In genomic region chr10:47406870-47407648, GRCh38 we compare ENCODE assay signal across 10 cellular contexts. TPM values are rescaled to one million over a fixed set of nuclear protein-coding genes. Genes with fewer than 3 reads are reported as not detected.
A peak's percentile ranks its signal among the peaks of the same experiment; 100 is the strongest.
DNase-seq lines count a peak whose midpoint lies in the region; ATAC-seq, FAIRE-seq and TF ChIP-seq lines count a peak whose summit lies in the region.
"Had no signal": no experiment of that assay in that cellular context is flagged by ENCODE, and none has a peak within 500 bp of the region (broad histone marks: within the 10 kb centered on the region; RNA-seq: fewer than 3 reads in every experiment).

No MANE protein-coding gene starts in this region.

- TF ChIP-seq POLR2A in K562 (conservative IDR thresholded peaks at IDR 0.05) = no peak

- H3K79me2 ChIP-seq in K562 (ENCODE audit: control insufficient read depth, insufficient read depth, low read length) = no peaks in the 10 kb centered on the region

- no peak overlapping the region for H3K27ac Mint-ChIP-seq in Caco-2 (ENCODE audit: unreplicated experiment)
- no peak overlapping the region for H3K27ac Mint-ChIP-seq in activated T-cell treated with anti-CD3 and anti-CD28 coated beads, Interleukin-2, amount 50 U/mL, for 72 hours
- H3K27ac Mint-ChIP-seq in activated CD8-positive, alpha-beta memory T cell treated with anti-CD3 and anti-CD28 coated beads, Interleukin-2, amount 10 ng/mL, durations not matched to agents 7 days and 5 days = no peak overlapping the region

- H3K9me1 ChIP-seq in K562 (ENCODE audit: control insufficient read depth, insufficient read depth, low read length) = no peaks in the 10 kb centered on the region

- peak overlapping the region; percentile 88 for H2AFZ ChIP-seq in K562 (ENCODE audit: low read depth, low read length)

- H3K36me3 ChIP-seq in Caco-2 (ENCODE audit: control insufficient read depth, insufficient read depth, low read length) (no peaks in the 10 kb centered on the region), K562 (ENCODE audit: control insufficient read depth, insufficient read depth, low read length) (no peaks in the 10 kb centered on the region), kidney epithelial cell (ENCODE audit: control insufficient read depth, insufficient read depth, low read length) (no peaks in the 10 kb centered on the region)

- H3K9ac ChIP-seq in K562 (ENCODE audit: insufficient read depth in 1 of 2, low read depth in 2 of 2, low read length in 2 of 2) = peak overlapping the region in 1 of 2 experiments; percentile 72; a peak in 2 of 4 replicates

- peak; percentile 62; the same call in 1 of the 2 replicates for TF ChIP-seq EP300 in K562 (IDR thresholded peaks at IDR 0.05; ENCODE audit: low read length)

- no TSS peak for BruUV-seq in Caco-2 (replicated peaks; lab: Mats Ljungman, UMichigan)
- no TSS peak for BruUV-seq in K562 (replicated peaks; lab: Mats Ljungman, UMichigan)

- no peak overlapping the region for H3K4me3 Mint-ChIP-seq in Caco-2 (ENCODE audit: unreplicated experiment)
- no peak overlapping the region for H3K4me3 Mint-ChIP-seq in activated T-cell treated with anti-CD3 and anti-CD28 coated beads, Interleukin-2, amount 50 U/mL, for 72 hours
- H3K4me3 Mint-ChIP-seq in activated CD8-positive, alpha-beta memory T cell treated with anti-CD3 and anti-CD28 coated beads, Interleukin-2, amount 10 ng/mL, durations not matched to agents 7 days and 5 days = no peak overlapping the region

- in situ Hi-C loops in K562 (cut with MboI) = no loop called here

- peak; percentile 94 to 97 for DNase-seq in Caco-2
- DNase-seq in HUDEP-2 (lab: John Stamatoyannopoulos, UW; ENCODE audit: unreplicated experiment in 76 of 76) = peak in 53 of 76 experiments; percentile 3 to 75 (median 31)
- peak; percentile 82 to 89 (median 86) for DNase-seq in K562 (ENCODE audit: extremely low read depth in 1 of 4, low spot score in 3 of 4)
- DNase-seq in kidney epithelial cell (ENCODE audit: low read depth) = peak; percentile 93
- DNase-seq in RPMI8226 = no peak
- DNase-seq in C1 segment of cervical spinal cord (lab: John Stamatoyannopoulos, UW) = no peak
- DNase-seq in activated T-cell treated with anti-CD3 and anti-CD28 coated beads, Interleukin-2, amount 50 U/mL, for 72 hours = no peak
- DNase-seq in activated CD8-positive, alpha-beta memory T cell treated with anti-CD3 and anti-CD28 coated beads, Interleukin-2, amount 10 ng/mL, durations not matched to agents 7 days and 5 days = no peak
- DNase-seq: DMS79 treated with DMSO at 0.1 percent for 48 hours; NK-92 treated with Interleukin-12 subunit alpha and Interleukin-12 subunit beta, amount 100 ng/mL, for 24 hours had no signal

- peaks cover 30% of the 10 kb centered on the region for H3K4me1 Mint-ChIP-seq in Caco-2 (ENCODE audit: low read depth, unreplicated experiment)
- no peaks in the 10 kb centered on the region for H3K4me1 Mint-ChIP-seq in activated T-cell treated with anti-CD3 and anti-CD28 coated beads, Interleukin-2, amount 50 U/mL, for 72 hours (ENCODE audit: low read depth)
- no peaks in the 10 kb centered on the region for H3K4me1 Mint-ChIP-seq in activated CD8-positive, alpha-beta memory T cell treated with anti-CD3 and anti-CD28 coated beads, Interleukin-2, amount 10 ng/mL, durations not matched to agents 7 days and 5 days

- no peaks in the 10 kb centered on the region for H4K20me1 ChIP-seq in K562 (replicated peaks; ENCODE audit: control insufficient read depth, insufficient read depth, low read length)

- WGBS in K562 (ENCODE audit: insufficient coverage, low coverage, missing lambda C conversion rate) = 18% methylated on average over 8 of the region's 8 CpGs

- H3K4me3 ChIP-seq in Caco-2 (ENCODE audit: low read depth, low read length) (0 out of 2 replicates have a peak overlapping the region, but pooled peaks have one; percentile 2), K562 (no peak overlapping the region), kidney epithelial cell (ENCODE audit: low read depth, low read length) (no peak overlapping the region)

- no peaks in the 10 kb centered on the region for H3K9me3 Mint-ChIP-seq in Caco-2 (ENCODE audit: unreplicated experiment)
- H3K9me3 Mint-ChIP-seq in activated T-cell treated with anti-CD3 and anti-CD28 coated beads, Interleukin-2, amount 50 U/mL, for 72 hours = no peaks in the 10 kb centered on the region
- no peaks in the 10 kb centered on the region for H3K9me3 Mint-ChIP-seq in activated CD8-positive, alpha-beta memory T cell treated with anti-CD3 and anti-CD28 coated beads, Interleukin-2, amount 10 ng/mL, durations not matched to agents 7 days and 5 days (ENCODE audit: low read depth)

- H3K27me3 ChIP-seq in Caco-2 (replicated peaks; ENCODE audit: control insufficient read depth, insufficient read depth, low read length) = no peaks in the 10 kb centered on the region
- H3K27me3 ChIP-seq in K562 (ENCODE audit: control insufficient read depth in 2 of 2, insufficient read depth in 2 of 2, low read length in 2 of 2) = peaks cover 0 to 7% of the 10 kb centered on the region in 2 experiments; a peak in 2 of 5 replicates
- H3K27me3 ChIP-seq in kidney epithelial cell (ENCODE audit: control insufficient read depth, insufficient read depth, low read length) = no peaks in the 10 kb centered on the region

- TF ChIP-seq RAD21 in K562 (CRISPR knock-in tag; conservative IDR thresholded peaks at IDR 0.05 in 1 of 2, IDR thresholded peaks at IDR 0.05 in 1 of 2) = no peak

- H3K36me3 Mint-ChIP-seq in Caco-2 (ENCODE audit: insufficient read depth, unreplicated experiment) = no peaks in the 10 kb centered on the region
- no peaks in the 10 kb centered on the region for H3K36me3 Mint-ChIP-seq in activated T-cell treated with anti-CD3 and anti-CD28 coated beads, Interleukin-2, amount 50 U/mL, for 72 hours (ENCODE audit: insufficient read depth in 2 of 2)
- H3K36me3 Mint-ChIP-seq in activated CD8-positive, alpha-beta memory T cell treated with anti-CD3 and anti-CD28 coated beads, Interleukin-2, amount 10 ng/mL, durations not matched to agents 7 days and 5 days = no peaks in the 10 kb centered on the region

- H3K27ac ChIP-seq in K562 (ENCODE audit: extremely low read depth, low read depth, low read length) = peak overlapping the region; percentile 51

- H3K4me1 ChIP-seq in Caco-2 (peaks cover 60% of the 10 kb centered on the region), K562 (replicated peaks in 1 of 2; ENCODE audit: control insufficient read depth in 2 of 2, insufficient read depth in 2 of 2, low read length in 2 of 2) (peaks cover 16 to 35% of the 10 kb centered on the region in 2 experiments)

- H3K27me3 Mint-ChIP-seq in Caco-2 (ENCODE audit: insufficient read depth, unreplicated experiment) = no peaks in the 10 kb centered on the region
- H3K27me3 Mint-ChIP-seq in activated T-cell treated with anti-CD3 and anti-CD28 coated beads, Interleukin-2, amount 50 U/mL, for 72 hours (ENCODE audit: low read depth) = peaks cover 9% of the 10 kb centered on the region
- H3K27me3 Mint-ChIP-seq in activated CD8-positive, alpha-beta memory T cell treated with anti-CD3 and anti-CD28 coated beads, Interleukin-2, amount 10 ng/mL, durations not matched to agents 7 days and 5 days = no peaks in the 10 kb centered on the region

- no peak for FAIRE-seq in K562 (lab: Jason Lieb, UNC)

- peak overlapping the region; percentile 69 for H3K4me2 ChIP-seq in K562 (ENCODE audit: insufficient read depth, low read length)

- intact Hi-C loops in Caco-2 (cut with micrococcal nuclease; ENCODE audit: unreplicated experiment) = loop anchor here (2.0 kb wide), 1 partner anchor 32 kb away; no protein-coding TSS in a partner anchor
- intact Hi-C loops in K562 (cut with micrococcal nuclease) = no loop called here

- ATAC-seq in K562 = peak; percentile 96
- ATAC-seq in activated T-cell treated with anti-CD3 and anti-CD28 coated beads, Interleukin-2, amount 50 U/mL, for 72 hours (replicated peaks in 1 of 2) = no peak
- no peak for ATAC-seq in activated CD8-positive, alpha-beta memory T cell treated with anti-CD3 and anti-CD28 coated beads, Interleukin-2, amount 10 ng/mL, durations not matched to agents 7 days and 5 days

- POLR2A ChIA-PET in Caco-2 (lab: Charles Lee) (interaction anchor here (1.2 kb wide), 2 partner anchors 11 to 23 kb away, joined by 3 to 6 read pairs; partner anchors contain the start of gene ZNF488), K562 (lab: Yijun Ruan, JAX) (interaction anchor here (0.8 kb wide), 1 partner anchor 9 kb away, joined by 3 read pairs; no protein-coding TSS in a partner anchor)

- CTCF ChIA-PET in Caco-2 (lab: Charles Lee) = interaction anchor here (0.6 to 1.0 kb wide), 4 partner anchors 11 to 53 kb away, joined by 3 to 4 read pairs (median 3); partner anchors contain the start of gene ZNF488
- CTCF ChIA-PET in K562 (lab: Yijun Ruan, JAX; ENCODE audit: low intra/inter-chr PET ratio) = no interaction called here
- CTCF ChIA-PET in activated CD8-positive, alpha-beta memory T cell treated with anti-CD3 and anti-CD28 coated beads, Interleukin-2, amount 10 ng/mL, durations not matched to agents 7 days and 5 days (lab: Charles Lee) = no interaction called here

- peak; percentile 0 to 11 for TF ChIP-seq CTCF in Caco-2 (IDR thresholded peaks at IDR 0.05; ENCODE audit: insufficient read depth in 1 of 2, low read depth in 1 of 2, low read length in 1 of 2, severe bottlenecking in 1 of 2, unreplicated experiment in 1 of 2)
- TF ChIP-seq CTCF in K562 (IDR thresholded peaks at IDR 0.05 in 2 of 3, conservative IDR thresholded peaks at IDR 0.05 in 1 of 3; ENCODE audit: insufficient read depth in 2 of 3, low read depth in 1 of 3, low read length in 3 of 3) = peak; percentile 15 to 37 (median 16); a peak in 3 of 6 replicates
- TF ChIP-seq CTCF in kidney epithelial cell (IDR thresholded peaks at IDR 0.05; ENCODE audit: insufficient read depth, low read length, poor library complexity, severe bottlenecking) = no peak

- H3K9me3 ChIP-seq in Caco-2 = no peaks in the 10 kb centered on the region
- H3K9me3 ChIP-seq in K562 (replicated peaks; ENCODE audit: control insufficient read depth, insufficient read depth, low read depth, low read length) = no peaks in the 10 kb centered on the region

RNA-seq across cellular contexts. Expression of gene ZNF488, which starts 23.0 kb away (rescaled TPM):
- total RNA-seq in Caco-2 (2022) = 5.6 and 8.7 TPM in 2 replicates
- total RNA-seq in K562 (2011; cell fraction: chromatin; rRNA removed; ENCODE audit: low replicate concordance) = 0.30 TPM in 1 of 2 replicates, not detected in the other
- total RNA-seq in K562 (2011; cell fraction: nucleolus; rRNA removed) = 0.13 and 0.33 TPM in 2 replicates
- total RNA-seq in K562 (2011; cell fraction: nucleoplasm; rRNA removed) = not detected in 2 replicates
- total RNA-seq in K562 (2014; rRNA removed) = not detected in 2 replicates
- total RNA-seq in K562 (2014; rRNA removed; fragmentation: Illumina TruSeq; extraction: Trizol) = not detected in 2 replicates
- 0.04 TPM in 1 of 2 replicates, not detected in the other for total RNA-seq in K562 (2015; rRNA removed; fragmentation: Illumina TruSeq; extraction: Trizol)
- total RNA-seq in K562 (2021) = 0.07 and 0.11 TPM in 2 replicates
- 0.04 and 0.08 TPM in 2 replicates for polyA plus RNA-seq in K562 (2011; rRNA removed)
- polyA plus RNA-seq in K562 (2011; cell fraction: cytosol; rRNA removed) = 0.01 and 0.15 TPM in 2 replicates
- 0.13 TPM in 1 of 2 replicates, not detected in the other for polyA plus RNA-seq in K562 (2011; cell fraction: nucleus; rRNA removed)
- 0.05 TPM in 1 of 2 replicates, not detected in the other for polyA plus RNA-seq in K562 (2012)
- 0.09 TPM in 1 of 2 replicates, not detected in the other for polyA plus RNA-seq in K562 (2014; fragmentation: Illumina TruSeq; extraction: Trizol)
- under 1 TPM in 1 of 2 experiments, not detected in 1; 0.03 TPM for polyA plus RNA-seq in K562 (2014; fragmentation: Nextera tagmentation; extraction: Ambion mirVana)
- polyA plus RNA-seq in K562 (2014; rRNA removed) = 0.04 TPM in 1 of 2 replicates, not detected in the other
- 0.14 TPM in 1 of 2 replicates, not detected in the other for polyA minus RNA-seq in K562 (2011; rRNA and poly(A)+ RNA removed)
- not detected in 2 replicates for polyA minus RNA-seq in K562 (2011; cell fraction: cytosol; rRNA and poly(A)+ RNA removed)
- polyA minus RNA-seq in K562 (2011; cell fraction: nucleus; rRNA and poly(A)+ RNA removed) = 0.11 and 0.13 TPM in 2 replicates
- 0.29 and 0.68 TPM in 2 replicates for total RNA-seq in kidney epithelial cell
- total RNA-seq in activated T-cell treated with anti-CD3 and anti-CD28 coated beads, Interleukin-2, amount 50 U/mL, for 72 hours = under 1 TPM; 0.36 to 0.46 TPM
- under 1 TPM in 1 of 2 experiments, not detected in 1; 0.12 TPM for total RNA-seq in activated CD8-positive, alpha-beta memory T cell treated with anti-CD3 and anti-CD28 coated beads, Interleukin-2, amount 10 ng/mL, durations not matched to agents 7 days and 5 days

RNA-seq across cellular contexts. Expression of gene RBP3, which starts 58.9 kb away (rescaled TPM):
- total RNA-seq in Caco-2 (2022) = not detected in 2 replicates
- not detected in 2 replicates for total RNA-seq in K562 (2011; cell fraction: chromatin; rRNA removed; ENCODE audit: low replicate concordance)
- total RNA-seq in K562 (2011; cell fraction: nucleolus; rRNA removed) = not detected in 2 replicates
- total RNA-seq in K562 (2011; cell fraction: nucleoplasm; rRNA removed) = not detected in 2 replicates
- not detected in 2 replicates for total RNA-seq in K562 (2014; rRNA removed)
- total RNA-seq in K562 (2014; rRNA removed; fragmentation: Illumina TruSeq; extraction: Trizol) = not detected in 2 replicates
- total RNA-seq in K562 (2015; rRNA removed; fragmentation: Illumina TruSeq; extraction: Trizol) = not detected in 2 replicates
- total RNA-seq in K562 (2021) = not detected in 2 replicates
- not detected in 2 replicates for polyA plus RNA-seq in K562 (2011; rRNA removed)
- not detected in 2 replicates for polyA plus RNA-seq in K562 (2011; cell fraction: cytosol; rRNA removed)
- not detected in 2 replicates for polyA plus RNA-seq in K562 (2011; cell fraction: nucleus; rRNA removed)
- polyA plus RNA-seq in K562 (2012) = not detected in 2 replicates
- not detected in 2 replicates for polyA plus RNA-seq in K562 (2014; fragmentation: Illumina TruSeq; extraction: Trizol)
- not detected for polyA plus RNA-seq in K562 (2014; fragmentation: Nextera tagmentation; extraction: Ambion mirVana)
- polyA plus RNA-seq in K562 (2014; rRNA removed) = not detected in 2 replicates
- polyA minus RNA-seq in K562 (2011; rRNA and poly(A)+ RNA removed) = not detected in 2 replicates
- polyA minus RNA-seq in K562 (2011; cell fraction: cytosol; rRNA and poly(A)+ RNA removed) = not detected in 2 replicates
- not detected in 2 replicates for polyA minus RNA-seq in K562 (2011; cell fraction: nucleus; rRNA and poly(A)+ RNA removed)
- total RNA-seq in kidney epithelial cell = not detected in 2 replicates
- total RNA-seq in activated T-cell treated with anti-CD3 and anti-CD28 coated beads, Interleukin-2, amount 50 U/mL, for 72 hours = not detected
- total RNA-seq in activated CD8-positive, alpha-beta memory T cell treated with anti-CD3 and anti-CD28 coated beads, Interleukin-2, amount 10 ng/mL, durations not matched to agents 7 days and 5 days = not detected

Comparison
In these comparisons a context has a peak if more than half of its experiments do, and no peak if none do; other contexts are left out.
1. DNase-seq: peak in Caco-2 (2 of 2), HUDEP-2 (53 of 76), K562 (4 of 4) and kidney epithelial cell (single experiment); none in RPMI8226 (single experiment), C1 segment of cervical spinal cord (0 of 14), activated T-cell treated with anti-CD3 and anti-CD28 coated beads, Interleukin-2, amount 50 U/mL, for 72 hours (0 of 2) and activated CD8-positive, alpha-beta memory T cell treated with anti-CD3 and anti-CD28 coated beads, Interleukin-2, amount 10 ng/mL, durations not matched to agents 7 days and 5 days (single experiment).